In genomic region chr16:29862884-29863668, GRCh38 we compare ENCODE assay signal across 1 cellular context.
TF ChIP-seq lines count a peak whose summit lies in the region.

CDIPT (minus strand) TSS chr16:29863226; CDS start chr16:29862857, 369 bp downstream.

TF ChIP-seq in K562, 482 proteins besides CTCF, POLR2A, EP300 and RAD21 (continued from another document and continues in another):
- peak; percentile 63 for TF ChIP-seq ZBTB40 (IDR thresholded peaks at IDR 0.05)
- no peak for TF ChIP-seq ZBTB40 (CRISPR knock-in tag; IDR thresholded peaks at IDR 0.05)
- no peak for TF ChIP-seq KHSRP (IDR thresholded peaks at IDR 0.05)
- peak; percentile 82 for TF ChIP-seq MAFF (IDR thresholded peaks at IDR 0.05; ENCODE audit: low read length)
- TF ChIP-seq TAF1 (IDR thresholded peaks at IDR 0.05; ENCODE audit: control insufficient read depth, extremely low read depth, insufficient read depth, low read length, severe bottlenecking), result peak; percentile 46
- TF ChIP-seq BRD4 (IDR thresholded peaks at IDR 0.05), result no peak
- no peak for TF ChIP-seq AFF4 (CRISPR knock-in tag; IDR thresholded peaks at IDR 0.05)
- TF ChIP-seq FOXJ2 (tag; IDR thresholded peaks at IDR 0.05), result no peak
- TF ChIP-seq MIER1 (IDR thresholded peaks at IDR 0.05; ENCODE audit: low read depth), result peak; percentile 81; the same call in 1 of the 2 replicates
- no peak for TF ChIP-seq ZNF133 (CRISPR knock-in tag; IDR thresholded peaks at IDR 0.05)
- TF ChIP-seq ILF3 (IDR thresholded peaks at IDR 0.05; ENCODE audit: borderline replicate concordance), result no peak
- TF ChIP-seq CREBBP (IDR thresholded peaks at IDR 0.05; ENCODE audit: low read depth, low read length), result no peak
- no peak for TF ChIP-seq ZNF507 (tag; conservative IDR thresholded peaks at IDR 0.05)
- no peak for TF ChIP-seq ZNF280A (IDR thresholded peaks at IDR 0.05; ENCODE audit: low read depth, partially characterized antibody)
- no peak for TF ChIP-seq ELF4 (CRISPR knock-in tag; IDR thresholded peaks at IDR 0.05)
- no peak for TF ChIP-seq MCM3 (IDR thresholded peaks at IDR 0.05)
- no peak for TF ChIP-seq CBFB (CRISPR knock-in tag; IDR thresholded peaks at IDR 0.05)
- TF ChIP-seq POLR3A (IDR thresholded peaks at IDR 0.05; ENCODE audit: borderline replicate concordance, extremely low read depth, insufficient read depth, insufficient read length), result no peak
- no peak for TF ChIP-seq ZNF764 (CRISPR knock-in tag; IDR thresholded peaks at IDR 0.05; ENCODE audit: low read depth)
- no peak for TF ChIP-seq TFE3 (CRISPR knock-in tag; IDR thresholded peaks at IDR 0.05)
- no peak for TF ChIP-seq ZZZ3 (IDR thresholded peaks at IDR 0.05)
- TF ChIP-seq E2F8 (IDR thresholded peaks at IDR 0.05; ENCODE audit: low read depth, partially characterized antibody), result peak; percentile 30
- no peak; the same call in 1 of the 2 replicates for TF ChIP-seq ZEB2 (IDR thresholded peaks at IDR 0.05)
- no peak for TF ChIP-seq NR2F6 (CRISPR knock-in tag; IDR thresholded peaks at IDR 0.05)
- TF ChIP-seq L3MBTL2 (IDR thresholded peaks at IDR 0.05), result peak; percentile 48
- no peak; the same call in 1 of the 2 replicates for TF ChIP-seq DIDO1 (tag; IDR thresholded peaks at IDR 0.05; ENCODE audit: low read depth)
- TF ChIP-seq TCF7L2 (IDR thresholded peaks at IDR 0.05; ENCODE audit: low read depth, low read length), result peak; percentile 97
- no peak for TF ChIP-seq PCBP2 (IDR thresholded peaks at IDR 0.05; ENCODE audit: low read depth, low read length, poor library complexity, severe bottlenecking)
- TF ChIP-seq DACH1 (IDR thresholded peaks at IDR 0.05; ENCODE audit: partially characterized antibody), result peak; percentile 45
- TF ChIP-seq CBX5 (IDR thresholded peaks at IDR 0.05; ENCODE audit: borderline replicate concordance, low read depth), result no peak
- TF ChIP-seq DEAF1 (CRISPR knock-in tag; IDR thresholded peaks at IDR 0.05), result peak; percentile 13; the same call in 1 of the 2 replicates
- peak; percentile 98 for TF ChIP-seq MBD2 (IDR thresholded peaks at IDR 0.05; ENCODE audit: borderline replicate concordance, low read depth)
- TF ChIP-seq RNF2 (IDR thresholded peaks at IDR 0.05), result no peak; the same call in 1 of the 2 replicates
- TF ChIP-seq NR2C2 (CRISPR knock-in tag; IDR thresholded peaks at IDR 0.05), result no peak
- TF ChIP-seq NR2C2 (tag; IDR thresholded peaks at IDR 0.05), result peak; percentile 72
- no peak for TF ChIP-seq MAFK (IDR thresholded peaks at IDR 0.05; ENCODE audit: low read length)
- TF ChIP-seq BHLHE40 (IDR thresholded peaks at IDR 0.05; ENCODE audit: low read length), result peak; percentile 92
- TF ChIP-seq ZBTB17 (CRISPR knock-in tag; IDR thresholded peaks at IDR 0.05), result no peak; the same call in 1 of the 2 replicates
- no peak for TF ChIP-seq ELK1 (CRISPR knock-in tag; IDR thresholded peaks at IDR 0.05)
- TF ChIP-seq CREM (IDR thresholded peaks at IDR 0.05; ENCODE audit: low read depth), result peak; percentile 97
- TF ChIP-seq FIP1L1 (IDR thresholded peaks at IDR 0.05; ENCODE audit: low read depth, low read length, poor library complexity, severe bottlenecking), result no peak
- TF ChIP-seq PTBP1 (IDR thresholded peaks at IDR 0.05; ENCODE audit: low read depth, low read length), result no peak
- TF ChIP-seq HNRNPL (IDR thresholded peaks at IDR 0.05; ENCODE audit: low read depth, low read length), result no peak
- no peak for TF ChIP-seq MED1 (CRISPR knock-in tag; IDR thresholded peaks at IDR 0.05; ENCODE audit: borderline replicate concordance)
- TF ChIP-seq MCM7 (IDR thresholded peaks at IDR 0.05), result 0 out of 4 replicates have a peak, but pooled peaks of 1 of the 2 experiments have one; percentile 52
- no peak for TF ChIP-seq ZFP36 (IDR thresholded peaks at IDR 0.05; ENCODE audit: low read depth, low read length, partially characterized antibody)
